ENCODE assay signal across 1 cellular context in the genomic region with DNA sequence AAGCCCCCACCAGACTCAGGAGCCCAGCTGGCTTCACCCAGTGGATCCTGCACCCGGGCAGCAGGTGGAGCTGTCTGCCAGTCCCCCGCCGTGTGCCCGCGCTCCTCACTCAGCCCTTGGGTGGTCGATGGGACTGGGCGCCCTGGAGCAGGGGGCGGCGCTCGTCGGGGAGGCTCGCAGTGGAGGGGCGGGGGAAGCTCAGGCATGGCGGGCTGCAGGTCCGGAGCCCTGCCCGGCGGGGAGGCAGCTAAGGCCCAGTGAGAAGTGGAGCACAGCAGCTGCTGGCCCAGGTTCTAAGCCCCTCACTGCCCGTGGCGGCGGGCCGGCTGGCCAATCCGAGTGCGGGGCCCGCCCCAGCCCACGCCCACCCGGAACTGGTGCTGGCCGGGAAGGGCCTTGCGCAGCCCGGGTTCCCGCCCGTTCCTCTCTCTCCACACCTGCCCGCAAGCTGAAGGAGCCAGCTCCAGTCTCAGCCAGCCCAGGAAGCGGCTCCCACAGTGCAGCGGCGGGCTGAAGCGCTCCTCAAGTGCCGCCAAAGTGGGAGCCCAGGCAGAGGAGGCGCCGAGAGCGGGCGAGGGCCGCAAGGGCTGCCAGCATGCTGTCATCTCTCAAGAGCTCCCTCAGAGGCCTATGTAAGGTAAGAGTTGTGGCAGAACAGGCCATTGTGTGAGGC.
TF ChIP-seq lines count a peak whose summit lies in the region.

No MANE protein-coding gene starts in this region.

TF ChIP-seq in H1, 55 proteins besides CTCF, POLR2A, EP300 and RAD21 (continued from another document):
- TF ChIP-seq, protein P1, sequence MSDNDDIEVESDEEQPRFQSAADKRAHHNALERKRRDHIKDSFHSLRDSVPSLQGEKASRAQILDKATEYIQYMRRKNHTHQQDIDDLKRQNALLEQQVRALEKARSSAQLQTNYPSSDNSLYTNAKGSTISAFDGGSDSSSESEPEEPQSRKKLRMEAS (IDR thresholded peaks at IDR 0.05), result peak; percentile 74
- TF ChIP-seq SIX5 (IDR thresholded peaks at IDR 0.05; ENCODE audit: low read depth, low read length), result no peak
- TF ChIP-seq JUN (IDR thresholded peaks at IDR 0.05; ENCODE audit: low read depth, low read length), result no peak
- TF ChIP-seq KDM4A (IDR thresholded peaks at IDR 0.05; ENCODE audit: low read depth, low read length, severe bottlenecking), result peak; percentile 43
- peak; percentile 58 for TF ChIP-seq ASH2L (IDR thresholded peaks at IDR 0.05; ENCODE audit: low read length)
- TF ChIP-seq NANOG (IDR thresholded peaks at IDR 0.05; ENCODE audit: insufficient read depth, low read depth, low read length, poor library complexity, severe bottlenecking), result no peak
- no peak for TF ChIP-seq ZNF274 (IDR thresholded peaks at IDR 0.05; ENCODE audit: borderline replicate concordance, extremely low read depth, low read length)
- no peak for TF ChIP-seq FOSL1 (IDR thresholded peaks at IDR 0.05; ENCODE audit: insufficient read depth, low read depth, low read length)
- no peak for TF ChIP-seq CHD1 (IDR thresholded peaks at IDR 0.05; ENCODE audit: low read depth, low read length)
- TF ChIP-seq PHF8 (conservative IDR thresholded peaks at IDR 0.05; ENCODE audit: low read depth, low read length), result 0 out of 2 replicates have a peak, but pooled peaks have one; percentile 28
- TF ChIP-seq TEAD4 (IDR thresholded peaks at IDR 0.05; ENCODE audit: low read depth, low read length), result no peak
- no peak for TF ChIP-seq CBX8 (IDR thresholded peaks at IDR 0.05; ENCODE audit: borderline replicate concordance, low read depth, low read length)
- TF ChIP-seq GTF2F1 (IDR thresholded peaks at IDR 0.05; ENCODE audit: borderline replicate concordance, low read depth, low read length), result no peak
- no peak for TF ChIP-seq MAFK (IDR thresholded peaks at IDR 0.05; ENCODE audit: low read depth, low read length)
- no peak for TF ChIP-seq SUZ12 (IDR thresholded peaks at IDR 0.05; ENCODE audit: low read length)
- TF ChIP-seq, protein P2, sequence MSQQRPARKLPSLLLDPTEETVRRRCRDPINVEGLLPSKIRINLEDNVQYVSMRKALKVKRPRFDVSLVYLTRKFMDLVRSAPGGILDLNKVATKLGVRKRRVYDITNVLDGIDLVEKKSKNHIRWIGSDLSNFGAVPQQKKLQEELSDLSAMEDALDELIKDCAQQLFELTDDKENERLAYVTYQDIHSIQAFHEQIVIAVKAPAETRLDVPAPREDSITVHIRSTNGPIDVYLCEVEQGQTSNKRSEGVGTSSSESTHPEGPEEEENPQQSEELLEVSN (IDR thresholded peaks at IDR 0.05), result peak; percentile 96
- TF ChIP-seq HDAC6 (IDR thresholded peaks at IDR 0.05; ENCODE audit: low read depth, low read length), result no peak
- no peak for TF ChIP-seq YY1 (IDR thresholded peaks at IDR 0.05; ENCODE audit: low read depth, low read length)
- no peak for TF ChIP-seq KDM5A (IDR thresholded peaks at IDR 0.05; ENCODE audit: low read length)
- no peak for TF ChIP-seq CTBP2 (IDR thresholded peaks at IDR 0.05; ENCODE audit: borderline replicate concordance, insufficient read depth, insufficient read length, low read length)
- no peak for TF ChIP-seq CBX5 (IDR thresholded peaks at IDR 0.05; ENCODE audit: low read depth, low read length)
- TF ChIP-seq EGR1 (IDR thresholded peaks at IDR 0.05; ENCODE audit: borderline replicate concordance, low read depth, low read length), result no peak
- TF ChIP-seq SP2 (IDR thresholded peaks at IDR 0.05; ENCODE audit: low read length), result no peak
- TF ChIP-seq BACH1 (IDR thresholded peaks at IDR 0.05; ENCODE audit: low read length), result no peak
